29 cellular contexts compared by ENCODE assay signal in the genomic region with DNA sequence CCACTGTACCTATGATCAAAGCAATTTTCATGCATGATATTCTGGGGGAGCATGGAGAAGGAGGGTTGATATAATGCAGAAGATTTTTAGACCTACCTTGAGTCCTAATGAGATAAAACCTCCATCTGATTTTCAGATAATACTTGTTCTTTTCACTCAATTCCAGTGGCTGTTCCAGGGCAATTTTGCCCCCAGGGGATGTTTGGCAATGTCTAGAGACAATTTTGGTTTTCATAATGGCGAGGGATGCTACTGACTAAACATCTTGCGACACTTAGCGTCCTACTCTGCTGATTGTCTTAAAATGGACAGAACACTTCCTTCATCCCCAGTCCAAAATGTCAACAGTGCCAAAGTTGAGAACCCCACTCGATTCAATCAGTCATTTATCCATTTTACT. TPM values are rescaled to one million over a fixed set of nuclear protein-coding genes. Genes with fewer than 3 reads are reported as not detected.
"Had no signal": no experiment of that assay in that cellular context is flagged by ENCODE, and none has a peak within 500 bp of the region (broad histone marks: within the 10 kb centered on the region; RNA-seq: fewer than 3 reads in every experiment).

No MANE protein-coding gene starts in this region.

- H3K36me3 ChIP-seq: colonic mucosa, esophagus squamous epithelium, gastroesophageal sphincter, heart left ventricle, lower lobe of right lung had no signal

- H3K9me3 ChIP-seq: colonic mucosa, esophagus squamous epithelium, lower lobe of right lung, mucosa of descending colon had no signal

- H2AFZ ChIP-seq: hepatocyte had no signal

- ATAC-seq: effector memory CD8-positive, alpha-beta T cell; esophagus mucosa; gastroesophageal sphincter; heart left ventricle; left colon; left lobe of liver; left ventricle myocardium superior; lower lobe of right lung; mucosa of descending colon had no signal

- H3K79me2 ChIP-seq: hepatocyte had no signal

- H3K4me2 ChIP-seq: hepatocyte had no signal

- H3K4me3 ChIP-seq: colonic mucosa, esophagus squamous epithelium, gastroesophageal sphincter, heart left ventricle, hepatocyte, lower lobe of right lung, mucosa of descending colon had no signal

- H3K4me1 ChIP-seq: colonic mucosa, esophagus squamous epithelium, gastroesophageal sphincter, heart left ventricle, lower lobe of right lung had no signal

- H3K27ac ChIP-seq: colonic mucosa, epithelial cell of prostate, esophagus squamous epithelium, gastroesophageal sphincter, heart left ventricle, hepatocyte, lower lobe of right lung had no signal

- DNase-seq: colonic mucosa; cortex of kidney; effector CD8-positive, alpha-beta T cell; effector memory CD8-positive, alpha-beta T cell; endodermal cell; erythroblast; esophagus squamous epithelium; foreskin fibroblast; heart left ventricle; hypothalamus; immature natural killer cell; islet precursor cell; kidney; kidney glomerular epithelial cell; left colon; left ventricle myocardium superior; lower lobe of right lung; mesenchymal stem cell; mucosa of descending colon; naive B cell had no signal

- H3K27me3 ChIP-seq: colonic mucosa, gastroesophageal sphincter had no signal

RNA-seq across cellular contexts. Expression of gene AGBL1, which starts 26.6 kb away (rescaled TPM):
- total RNA-seq: dermis microvascular lymphatic vessel endothelial cell, esophagus mucosa, hepatocyte, kidney, left lobe of liver, left ventricle myocardium superior, lung microvascular endothelial cell, mesenteric fat pad, mesothelial cell of epicardium had no signal
- polyA plus RNA-seq: hepatocyte, immature natural killer cell had no signal
